1 cellular context compared by ENCODE assay signal in genomic region chr13:44918323-44919102, GRCh38.
TF ChIP-seq lines count a peak whose summit lies in the region.

No MANE protein-coding gene starts in this region.

TF ChIP-seq in K562, 482 proteins besides CTCF, POLR2A, EP300 and RAD21 (continued from another document):
- TF ChIP-seq HBP1 (CRISPR knock-in tag; IDR thresholded peaks at IDR 0.05), result no peak
- no peak for TF ChIP-seq PHF21A (IDR thresholded peaks at IDR 0.05; ENCODE audit: borderline replicate concordance, low read depth)
- no peak for TF ChIP-seq HNRNPK (IDR thresholded peaks at IDR 0.05; ENCODE audit: low read depth, low read length, poor library complexity, severe bottlenecking)
